Comparison of ENCODE assay signal across 29 cellular contexts in genomic region chr1:7338439-7338838, GRCh38.
"Had no signal": no experiment of that assay in that cellular context is flagged by ENCODE, and none has a peak within 500 bp of the region (broad histone marks: within the 10 kb centered on the region; RNA-seq: fewer than 3 reads in every experiment).

No MANE protein-coding gene starts in this region.

- H3K9me3 ChIP-seq: adrenal gland had no signal

- DNase-seq: activated B cell treated with CpG ODN at 0.5 μM for 24 hours; activated CD4-positive, alpha-beta memory T cell treated with anti-CD3 and anti-CD28 coated beads for 36 hours; activated CD4-positive, alpha-beta T cell treated with anti-CD3 and anti-CD28 coated beads for 4 hours; activated CD4-positive, alpha-beta T cell treated with anti-CD3 and anti-CD28 coated beads, Interleukin-2, amount 10 ng/mL, durations not matched to agents 24 days and 14 days; activated CD4-positive, alpha-beta T cell treated with anti-CD3 and anti-CD28 coated beads, Interleukin-2, amount 50 U/mL, for 1 hour; activated CD4-positive, alpha-beta T cell treated with anti-CD3 and anti-CD28 coated beads, Interleukin-2, amount 50 U/mL, for 4 hours; activated CD4-positive, CD25-positive, alpha-beta regulatory T cell treated with anti-CD3 and anti-CD28 coated beads, Interleukin-2, amount 50 U/mL, for 72 hours; activated CD8-positive, alpha-beta memory T cell treated with anti-CD3 and anti-CD28 coated beads, Interleukin-2, amount 50 U/mL, for 4 hours; activated CD8-positive, alpha-beta T cell treated with anti-CD3 and anti-CD28 coated beads for 36 hours; activated effector memory CD4-positive, alpha-beta T cell treated with anti-CD3 and anti-CD28 coated beads, Interleukin-2, amount 50 U/mL, for 16 hours; activated gamma-delta T cell treated with Interleukin-2 at 50 U/mL for 16 hours; activated naive CD4-positive, alpha-beta T cell; activated naive CD4-positive, alpha-beta T cell treated with anti-CD3 and anti-CD28 coated beads for 36 hours; activated naive CD4-positive, alpha-beta T cell treated with anti-CD3 and anti-CD28 coated beads, Interleukin-2, amount 50 U/mL, for 16 hours; activated naive CD8-positive, alpha-beta T cell treated with anti-CD3 and anti-CD28 coated beads for 36 hours; activated T-cell treated with anti-CD3 and anti-CD28 coated beads for 4 hours; activated T-cell treated with anti-CD3 and anti-CD28 coated beads, Interleukin-2, amount 50 U/mL, for 1 hour; activated T-cell treated with anti-CD3 and anti-CD28 coated beads, Interleukin-2, amount 50 U/mL, for 4 hours; activated T-cell treated with anti-CD3 and anti-CD28 coated beads, Interleukin-2, amount 50 U/mL, for 72 hours; adrenal gland; amniotic stem cell; caudate nucleus; cerebellar nuclear complex; T-helper 2 cell; T-helper 9 cell had no signal

- H3K36me3 ChIP-seq: adrenal gland, cardiac muscle cell had no signal

- ATAC-seq: activated CD8-positive, alpha-beta T cell treated with anti-CD3 and anti-CD28 coated beads for 36 hours; activated naive CD4-positive, alpha-beta T cell treated with anti-CD3 and anti-CD28 coated beads, Interleukin-2, amount 50 U/mL, for 72 hours; activated T-cell treated with anti-CD3 and anti-CD28 coated beads, Interleukin-2, amount 50 U/mL, for 4 hours; activated T-cell treated with anti-CD3 and anti-CD28 coated beads, Interleukin-2, amount 50 U/mL, for 72 hours; activated T-helper 17 cell treated with anti-CD3 and anti-CD28 coated beads, Interleukin-2, amount 50 U/mL, for 72 hours had no signal

- H3K27ac ChIP-seq: adrenal gland, cardiac muscle cell had no signal

- H3K27me3 ChIP-seq: adrenal gland, cardiac muscle cell had no signal

- H3K4me1 ChIP-seq: adrenal gland had no signal

- H3K4me3 ChIP-seq: adrenal gland, cardiac muscle cell had no signal

- FAIRE-seq: TTC549 had no signal
